1 cellular context compared by ENCODE assay signal in genomic region chr3:13528217-13528801, GRCh38.
TF ChIP-seq lines count a peak whose summit lies in the region.

No MANE protein-coding gene starts in this region.

TF ChIP-seq in HepG2, 621 proteins besides CTCF, POLR2A, EP300 and RAD21:
- no peak for TF ChIP-seq ISX (CRISPR knock-in tag; conservative IDR thresholded peaks at IDR 0.05)
- TF ChIP-seq ZNF776 (CRISPR knock-in tag; IDR thresholded peaks at IDR 0.05) = no peak
- TF ChIP-seq ZNF317 (CRISPR knock-in tag; IDR thresholded peaks at IDR 0.05) = no peak
- no peak for TF ChIP-seq ZNF256 (CRISPR knock-in tag; conservative IDR thresholded peaks at IDR 0.05)
- TF ChIP-seq ZNF3 (CRISPR knock-in tag; IDR thresholded peaks at IDR 0.05) = no peak
- no peak for TF ChIP-seq ZNF280D (CRISPR knock-in tag; IDR thresholded peaks at IDR 0.05)
- TF ChIP-seq IKZF4 (CRISPR knock-in tag; IDR thresholded peaks at IDR 0.05; ENCODE audit: borderline replicate concordance, low read depth, not compliant biosample characterization) = no peak
- no peak for TF ChIP-seq RBM22 (optimal IDR thresholded peaks at IDR 0.05; ENCODE audit: low read length)
